In the genomic region with DNA sequence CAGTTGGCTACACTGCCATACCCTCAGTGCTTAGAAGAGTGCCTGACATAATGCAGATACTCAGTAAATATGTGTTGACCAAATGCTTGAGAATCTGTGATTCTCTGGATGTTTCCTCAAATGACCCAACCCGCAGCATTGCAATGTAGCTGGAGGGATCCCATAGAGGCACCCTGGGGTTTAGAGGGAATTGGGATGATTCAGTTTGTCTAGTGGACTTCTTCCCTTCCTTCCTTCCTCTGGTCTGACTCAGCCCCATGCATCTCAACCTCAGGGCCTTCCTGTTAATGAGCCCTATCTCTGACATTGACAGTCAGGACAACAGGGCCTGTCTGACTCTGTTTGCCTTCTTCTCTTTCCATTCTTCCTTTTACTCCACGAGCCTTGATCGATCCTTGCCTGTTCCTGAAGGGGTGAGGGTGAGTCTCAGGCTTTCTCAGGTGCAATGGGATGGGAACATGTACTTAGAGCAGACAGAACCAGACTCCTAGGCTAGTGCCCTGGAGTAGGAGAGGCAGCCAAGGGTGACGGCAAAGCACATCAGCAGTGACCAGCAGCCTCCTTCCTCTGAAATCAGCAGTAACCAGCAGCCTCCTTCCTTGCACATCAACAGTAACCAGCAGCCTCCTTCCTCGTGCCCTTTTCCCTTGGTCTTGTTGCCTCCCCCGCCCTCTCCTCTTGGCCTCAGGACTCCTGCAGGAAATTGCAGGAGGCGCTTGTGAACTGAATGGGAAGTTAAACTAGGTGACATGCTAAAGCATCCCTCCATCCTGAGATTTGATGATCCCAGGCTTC, we compare ENCODE assay signal across 1 cellular context.
TF ChIP-seq lines count a peak whose summit lies in the region.

No MANE protein-coding gene starts in this region.

TF ChIP-seq in WTC11, 78 proteins besides CTCF, POLR2A, EP300 and RAD21 (continued from another document):
- TF ChIP-seq, protein P1, sequence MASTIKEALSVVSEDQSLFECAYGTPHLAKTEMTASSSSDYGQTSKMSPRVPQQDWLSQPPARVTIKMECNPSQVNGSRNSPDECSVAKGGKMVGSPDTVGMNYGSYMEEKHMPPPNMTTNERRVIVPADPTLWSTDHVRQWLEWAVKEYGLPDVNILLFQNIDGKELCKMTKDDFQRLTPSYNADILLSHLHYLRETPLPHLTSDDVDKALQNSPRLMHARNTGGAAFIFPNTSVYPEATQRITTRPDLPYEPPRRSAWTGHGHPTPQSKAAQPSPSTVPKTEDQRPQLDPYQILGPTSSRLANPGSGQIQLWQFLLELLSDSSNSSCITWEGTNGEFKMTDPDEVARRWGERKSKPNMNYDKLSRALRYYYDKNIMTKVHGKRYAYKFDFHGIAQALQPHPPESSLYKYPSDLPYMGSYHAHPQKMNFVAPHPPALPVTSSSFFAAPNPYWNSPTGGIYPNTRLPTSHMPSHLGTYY (CRISPR knock-in tag; IDR thresholded peaks at IDR 0.05): no peak
- no peak for TF ChIP-seq JUN (CRISPR knock-in tag; IDR thresholded peaks at IDR 0.05)
- TF ChIP-seq, protein P2, sequence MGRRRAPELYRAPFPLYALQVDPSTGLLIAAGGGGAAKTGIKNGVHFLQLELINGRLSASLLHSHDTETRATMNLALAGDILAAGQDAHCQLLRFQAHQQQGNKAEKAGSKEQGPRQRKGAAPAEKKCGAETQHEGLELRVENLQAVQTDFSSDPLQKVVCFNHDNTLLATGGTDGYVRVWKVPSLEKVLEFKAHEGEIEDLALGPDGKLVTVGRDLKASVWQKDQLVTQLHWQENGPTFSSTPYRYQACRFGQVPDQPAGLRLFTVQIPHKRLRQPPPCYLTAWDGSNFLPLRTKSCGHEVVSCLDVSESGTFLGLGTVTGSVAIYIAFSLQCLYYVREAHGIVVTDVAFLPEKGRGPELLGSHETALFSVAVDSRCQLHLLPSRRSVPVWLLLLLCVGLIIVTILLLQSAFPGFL (CRISPR knock-in tag; IDR thresholded peaks at IDR 0.05; ENCODE audit: borderline replicate concordance): no peak
- no peak for TF ChIP-seq NFE2L1 (CRISPR knock-in tag; IDR thresholded peaks at IDR 0.05)
- no peak for TF ChIP-seq ZBTB21 (CRISPR knock-in tag; IDR thresholded peaks at IDR 0.05; ENCODE audit: borderline replicate concordance)
- TF ChIP-seq, protein P3, sequence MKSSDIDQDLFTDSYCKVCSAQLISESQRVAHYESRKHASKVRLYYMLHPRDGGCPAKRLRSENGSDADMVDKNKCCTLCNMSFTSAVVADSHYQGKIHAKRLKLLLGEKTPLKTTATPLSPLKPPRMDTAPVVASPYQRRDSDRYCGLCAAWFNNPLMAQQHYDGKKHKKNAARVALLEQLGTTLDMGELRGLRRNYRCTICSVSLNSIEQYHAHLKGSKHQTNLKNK (CRISPR knock-in tag; IDR thresholded peaks at IDR 0.05): no peak
- TF ChIP-seq ELF4 (CRISPR knock-in tag; IDR thresholded peaks at IDR 0.05; ENCODE audit: low read depth): no peak
- TF ChIP-seq, protein P4, sequence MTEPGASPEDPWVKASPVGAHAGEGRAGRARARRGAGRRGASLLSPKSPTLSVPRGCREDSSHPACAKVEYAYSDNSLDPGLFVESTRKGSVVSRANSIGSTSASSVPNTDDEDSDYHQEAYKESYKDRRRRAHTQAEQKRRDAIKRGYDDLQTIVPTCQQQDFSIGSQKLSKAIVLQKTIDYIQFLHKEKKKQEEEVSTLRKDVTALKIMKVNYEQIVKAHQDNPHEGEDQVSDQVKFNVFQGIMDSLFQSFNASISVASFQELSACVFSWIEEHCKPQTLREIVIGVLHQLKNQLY (CRISPR knock-in tag; IDR thresholded peaks at IDR 0.05): no peak
